Comparison of ENCODE assay signal across 18 cellular contexts in genomic region chr10:75978213-75978612, GRCh38.
"Had no signal": no experiment of that assay in that cellular context is flagged by ENCODE, and none has a peak within 500 bp of the region (broad histone marks: within the 10 kb centered on the region; RNA-seq: fewer than 3 reads in every experiment).

No MANE protein-coding gene starts in this region.

- H3K4me1 ChIP-seq: SJCRH30, suprapubic skin had no signal

- H3K27me3 ChIP-seq: sigmoid colon, SJCRH30, suprapubic skin, upper lobe of left lung had no signal

- H3K36me3 ChIP-seq: sigmoid colon, SJCRH30, suprapubic skin, upper lobe of left lung had no signal

- H3K9me3 ChIP-seq: sigmoid colon, SJCRH30, suprapubic skin, upper lobe of left lung had no signal

- ATAC-seq: activated CD8-positive, alpha-beta T cell treated with anti-CD3 and anti-CD28 coated beads, Interleukin-2, amount 10 ng/mL, durations not matched to agents 7 days and 5 days; effector memory CD8-positive, alpha-beta T cell; left ventricle myocardium superior; naive thymus-derived CD4-positive, alpha-beta T cell; stimulated activated naive CD8-positive, alpha-beta T cell treated with anti-CD3 and anti-CD28 coated beads, Interleukin-15, Interleukin-2, amounts not matched to agents 100 U/mL and 50 U/mL, for 24 hours had no signal

- H3K4me3 ChIP-seq: sigmoid colon, SJCRH30, suprapubic skin, upper lobe of left lung had no signal

- H3K27ac ChIP-seq: sigmoid colon, SJCRH30, suprapubic skin, upper lobe of left lung had no signal

- DNase-seq: activated CD8-positive, alpha-beta memory T cell treated with anti-CD3 and anti-CD28 coated beads, Interleukin-2, amount 50 U/mL, for 48 hours; activated CD8-positive, alpha-beta T cell treated with anti-CD3 and anti-CD28 coated beads, Interleukin-2, amount 10 ng/mL, durations not matched to agents 7 days and 5 days; activated naive CD8-positive, alpha-beta T cell treated with anti-CD3 and anti-CD28 coated beads, Interleukin-2, amount 10 ng/mL, durations not matched to agents 7 days and 5 days; aorta; central memory CD4-positive, alpha-beta T cell; cortex of kidney; effector memory CD8-positive, alpha-beta T cell; islet precursor cell; left ventricle myocardium superior; midbrain; naive thymus-derived CD4-positive, alpha-beta T cell; sigmoid colon; SJCRH30; stimulated activated CD4-positive, alpha-beta T cell treated with anti-CD3 and anti-CD28 coated beads, Interleukin-12 subunit alpha, Interleukin-12 subunit beta, amount 100 ng/mL, for 4 hours; stimulated activated naive CD8-positive, alpha-beta T cell treated with anti-CD3 and anti-CD28 coated beads, Interleukin-15, Interleukin-2, amounts not matched to agents 100 U/mL and 50 U/mL, for 24 hours; SW 1271; upper lobe of left lung had no signal
